Comparison of ENCODE assay signal across 8 cellular contexts in the genomic region with DNA sequence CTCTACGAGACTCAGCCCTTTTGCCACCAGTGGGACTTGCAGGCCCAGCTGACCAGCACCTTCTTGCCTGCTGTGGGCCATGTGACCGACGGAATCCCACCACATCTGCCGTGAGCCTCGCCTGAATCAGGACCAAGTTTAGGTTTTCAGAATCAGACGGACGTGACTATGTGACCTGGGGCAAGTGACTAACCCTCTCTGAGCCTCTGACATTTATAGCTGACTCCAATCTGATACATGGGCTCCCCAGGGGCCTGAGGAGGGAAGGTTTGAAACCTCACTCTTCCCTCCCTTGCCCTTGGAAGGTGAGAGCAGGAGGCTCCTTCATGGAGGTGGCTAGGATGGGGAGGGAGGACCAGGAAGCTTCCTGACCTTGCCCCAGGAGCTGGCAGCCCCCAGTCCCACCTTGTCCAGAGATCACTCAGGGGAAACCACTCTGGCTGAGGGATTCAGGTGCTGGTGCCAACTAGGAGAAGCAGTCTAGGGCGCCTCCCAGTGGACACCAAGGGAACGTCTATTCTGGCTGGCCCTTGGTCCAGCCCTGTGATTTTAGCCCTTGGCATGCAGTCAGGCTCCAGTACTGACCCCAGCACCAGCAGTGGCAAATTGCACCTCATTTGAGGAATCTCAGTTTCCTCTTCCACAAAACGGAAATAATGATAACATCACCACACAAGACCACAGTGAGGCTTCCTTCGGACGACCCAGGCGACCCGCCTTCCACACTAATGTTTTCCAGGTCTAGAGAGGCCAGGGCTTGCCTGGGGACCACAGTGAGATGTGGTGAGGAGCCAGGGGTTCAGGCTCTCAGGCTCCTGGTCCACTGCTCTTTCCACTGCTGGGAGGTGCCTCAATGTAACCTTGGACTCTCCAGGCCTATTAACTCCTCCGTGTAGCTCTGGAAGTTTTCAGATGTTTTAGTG. TPM values are rescaled to one million over a fixed set of nuclear protein-coding genes. Genes with fewer than 3 reads are reported as not detected.
DNase-seq lines count a peak whose midpoint lies in the region; ATAC-seq and TF ChIP-seq lines count a peak whose summit lies in the region.

No MANE protein-coding gene starts in this region.

- H3K27ac Mint-ChIP-seq in progenitor cell of endocrine pancreas = peak overlapping the region; percentile 71

- ATAC-seq in HG02973 (IDR thresholded peaks at IDR 0.05; ENCODE audit: unreplicated experiment) = no peak

- no peaks in the 10 kb centered on the region for H3K36me3 Mint-ChIP-seq in progenitor cell of endocrine pancreas (ENCODE audit: insufficient read depth)

- peaks cover 25% of the 10 kb centered on the region for H3K4me1 Mint-ChIP-seq in progenitor cell of endocrine pancreas (ENCODE audit: low read depth)

- no peaks in the 10 kb centered on the region for H3K9me3 Mint-ChIP-seq in progenitor cell of endocrine pancreas (ENCODE audit: low read depth)

- in situ Hi-C loops in GM13977 (cut with MboI; ENCODE audit: low pct_unique_long_range_greater_than_20kb, low sequenced_read_pairs, unreplicated experiment) = no loop called here

- peaks cover 4% of the 10 kb centered on the region for H3K27me3 Mint-ChIP-seq in progenitor cell of endocrine pancreas

- TF ChIP-seq CTCF in GM13977 (IDR thresholded peaks at IDR 0.05; ENCODE audit: extremely low read depth, insufficient read depth, missing control alignments) (peak; percentile 75), progenitor cell of endocrine pancreas (IDR thresholded peaks at IDR 0.05; ENCODE audit: unreplicated experiment) (peak; percentile 85)

- no peak overlapping the region for H3K4me3 Mint-ChIP-seq in progenitor cell of endocrine pancreas (ENCODE audit: low read depth)

- DNase-seq in AG20443 (ENCODE audit: low spot score) = peak; percentile 90
- peak; percentile 59 for DNase-seq in GM13977 (ENCODE audit: low spot score)
- DNase-seq in NCI-H526 treated with DMSO at 0.1 percent for 48 hours (lab: John Stamatoyannopoulos, UW) = peak; percentile 43
- peak; percentile 54 to 63 for DNase-seq in activated T-cell treated with anti-CD3 and anti-CD28 coated beads, Interleukin-2, amount 50 U/mL, for 48 hours
- DNase-seq in germinal center (ENCODE audit: low spot score) = peak; percentile 31
- peak; percentile 54 for DNase-seq in progenitor cell of endocrine pancreas (ENCODE audit: low spot score, unreplicated experiment)
- no peak for DNase-seq in T1000 (lab: John Stamatoyannopoulos, UW)

RNA-seq across cellular contexts. Expression of a gene that starts 47.2 kb away (rescaled TPM):
- 10.3 and 11.7 TPM in 2 replicates for total RNA-seq in progenitor cell of endocrine pancreas

RNA-seq across cellular contexts. Expression of a gene that starts 52.1 kb away (rescaled TPM):
- total RNA-seq in progenitor cell of endocrine pancreas = 8.7 and 9.3 TPM in 2 replicates
